Comparison of ENCODE assay signal across 9 cellular contexts in the genomic region with DNA sequence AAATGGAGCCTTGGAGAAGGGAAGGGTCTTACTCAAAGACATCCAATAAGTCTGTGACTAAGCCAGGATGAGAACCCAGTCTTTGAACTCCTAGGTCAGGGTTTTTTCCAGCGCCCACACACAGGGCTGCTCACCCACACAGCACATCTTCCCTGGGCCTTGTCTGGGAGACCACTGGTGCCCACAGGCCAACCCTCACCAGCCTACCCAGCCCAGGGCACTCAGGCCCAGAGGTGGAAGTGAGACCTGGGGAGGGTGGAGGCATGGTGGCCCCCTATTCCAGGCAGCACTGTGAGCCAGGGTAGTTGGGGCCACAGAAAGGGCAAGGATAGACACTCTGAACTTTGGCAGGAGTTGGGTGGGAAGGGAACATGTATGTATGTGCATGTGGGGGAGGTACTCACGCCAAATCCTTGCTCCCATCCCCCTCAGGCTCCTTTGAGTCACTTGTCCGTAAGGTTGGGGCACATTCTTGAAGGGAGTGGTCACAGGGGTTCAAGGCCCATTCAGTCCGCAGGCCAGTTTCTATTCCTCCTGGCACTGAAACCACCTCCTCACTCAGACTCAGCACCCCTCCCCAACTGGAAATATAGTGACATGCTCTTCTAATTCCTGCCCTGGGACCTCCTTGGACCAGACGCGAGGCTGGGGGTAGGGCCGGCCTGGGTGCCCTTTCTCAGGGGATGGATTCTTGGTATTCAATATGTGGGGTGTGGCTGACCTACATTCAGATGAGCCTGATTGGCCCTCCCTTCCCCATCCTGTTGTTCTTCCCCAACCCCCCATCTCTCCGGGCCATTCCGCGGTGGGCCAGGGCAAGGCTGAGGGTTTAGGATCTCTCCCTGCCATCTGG. TPM values are rescaled to one million over a fixed set of nuclear protein-coding genes. Genes with fewer than 3 reads are reported as not detected.
DNase-seq lines count a peak whose midpoint lies in the region; ATAC-seq and TF ChIP-seq lines count a peak whose summit lies in the region.
"Had no signal": no experiment of that assay in that cellular context is flagged by ENCODE, and none has a peak within 500 bp of the region (broad histone marks: within the 10 kb centered on the region; RNA-seq: fewer than 3 reads in every experiment).

No MANE protein-coding gene starts in this region.

- H3K27ac ChIP-seq in ascending aorta = no peak overlapping the region
- H3K27ac ChIP-seq: cardiac muscle cell had no signal

- ATAC-seq in GM18867 (IDR thresholded peaks at IDR 0.05; ENCODE audit: unreplicated experiment) = peak; percentile 15
- peak; percentile 21 for ATAC-seq in HG02759 (IDR thresholded peaks at IDR 0.05; ENCODE audit: unreplicated experiment)
- ATAC-seq in activated CD8-positive, alpha-beta T cell treated with anti-CD3 and anti-CD28 coated beads, Interleukin-2, amount 10 ng/mL, durations not matched to agents 7 days and 5 days = no peak
- peak; percentile 47 to 52 for ATAC-seq in natural killer cell treated with Interleukin-12 subunit alpha and Interleukin-12 subunit beta and Interleukin-15 and Interleukin-18, amount 100 ng/mL, for 72 hours
- ATAC-seq in GM19328 (IDR thresholded peaks at IDR 0.05; ENCODE audit: unreplicated experiment) = no peak

- intact Hi-C loops in ascending aorta (cut with DNase I) = loop anchor here (2.0 to 5.0 kb wide), 2 partner anchors 116 to 180 kb away; partner anchors contain the start of gene CYSTM1

- H3K4me1 Mint-ChIP-seq in activated CD8-positive, alpha-beta T cell treated with anti-CD3 and anti-CD28 coated beads, Interleukin-2, amount 10 ng/mL, durations not matched to agents 7 days and 5 days (ENCODE audit: low read depth) = peaks cover 15% of the 10 kb centered on the region
- H3K4me1 Mint-ChIP-seq in natural killer cell treated with Interleukin-12 subunit alpha and Interleukin-12 subunit beta and Interleukin-15 and Interleukin-18, amount 100 ng/mL, for 72 hours (ENCODE audit: low read depth in 2 of 2) = peaks cover 10% of the 10 kb centered on the region in 2 donors

- no peaks in the 10 kb centered on the region for H3K27me3 ChIP-seq in ascending aorta
- H3K27me3 ChIP-seq: cardiac muscle cell had no signal

- no peaks in the 10 kb centered on the region for H3K36me3 Mint-ChIP-seq in activated CD8-positive, alpha-beta T cell treated with anti-CD3 and anti-CD28 coated beads, Interleukin-2, amount 10 ng/mL, durations not matched to agents 7 days and 5 days (ENCODE audit: low read depth)
- H3K36me3 Mint-ChIP-seq in natural killer cell treated with Interleukin-12 subunit alpha and Interleukin-12 subunit beta and Interleukin-15 and Interleukin-18, amount 100 ng/mL, for 72 hours = no peaks in the 10 kb centered on the region

- peak overlapping the region; percentile 70 for H3K4me3 Mint-ChIP-seq in activated CD8-positive, alpha-beta T cell treated with anti-CD3 and anti-CD28 coated beads, Interleukin-2, amount 10 ng/mL, durations not matched to agents 7 days and 5 days
- H3K4me3 Mint-ChIP-seq in natural killer cell treated with Interleukin-12 subunit alpha and Interleukin-12 subunit beta and Interleukin-15 and Interleukin-18, amount 100 ng/mL, for 72 hours = peak overlapping the region; percentile 63

- peaks cover 0 to 4% of the 10 kb centered on the region in 2 donors for H3K4me1 ChIP-seq in ascending aorta

- CTCF ChIA-PET in activated CD8-positive, alpha-beta T cell treated with anti-CD3 and anti-CD28 coated beads, Interleukin-2, amount 10 ng/mL, durations not matched to agents 7 days and 5 days (lab: Charles Lee) = interaction anchor here (15.4 kb wide), 1 partner anchor 108 kb away, joined by 796 read pairs; no protein-coding TSS in a partner anchor

- H3K9me3 ChIP-seq in ascending aorta = no peaks in the 10 kb centered on the region

- POLR2A ChIA-PET in activated CD8-positive, alpha-beta T cell treated with anti-CD3 and anti-CD28 coated beads, Interleukin-2, amount 10 ng/mL, durations not matched to agents 7 days and 5 days (lab: Charles Lee) = no interaction called here

- peak overlapping the region in 1 of 2 donors; percentile 40 for H3K4me3 ChIP-seq in ascending aorta
- H3K4me3 ChIP-seq: cardiac muscle cell had no signal

- DNase-seq in activated CD8-positive, alpha-beta T cell treated with anti-CD3 and anti-CD28 coated beads, Interleukin-2, amount 10 ng/mL, durations not matched to agents 7 days and 5 days = no peak
- no peak for DNase-seq in natural killer cell treated with Interleukin-12 subunit alpha and Interleukin-12 subunit beta and Interleukin-15 and Interleukin-18, amount 100 ng/mL, for 72 hours (ENCODE audit: low spot score)
- DNase-seq in putamen (ENCODE audit: low spot score) (no peak), ascending aorta (ENCODE audit: low spot score in 2 of 2) (no peak), iPS-NIHi11 (ENCODE audit: low spot score) (no peak)

- no peak for TF ChIP-seq CTCF in ascending aorta (IDR thresholded peaks at IDR 0.05)

- H3K36me3 ChIP-seq in ascending aorta = no peaks in the 10 kb centered on the region
- H3K36me3 ChIP-seq: cardiac muscle cell had no signal

- H3K27ac Mint-ChIP-seq in activated CD8-positive, alpha-beta T cell treated with anti-CD3 and anti-CD28 coated beads, Interleukin-2, amount 10 ng/mL, durations not matched to agents 7 days and 5 days = peak overlapping the region; percentile 69
- H3K27ac Mint-ChIP-seq in natural killer cell treated with Interleukin-12 subunit alpha and Interleukin-12 subunit beta and Interleukin-15 and Interleukin-18, amount 100 ng/mL, for 72 hours = peak overlapping the region; percentile 3 to 59

- peaks cover 9% of the 10 kb centered on the region for H3K27me3 Mint-ChIP-seq in activated CD8-positive, alpha-beta T cell treated with anti-CD3 and anti-CD28 coated beads, Interleukin-2, amount 10 ng/mL, durations not matched to agents 7 days and 5 days (ENCODE audit: low read depth)
- peaks cover 7 to 11% of the 10 kb centered on the region in 2 donors for H3K27me3 Mint-ChIP-seq in natural killer cell treated with Interleukin-12 subunit alpha and Interleukin-12 subunit beta and Interleukin-15 and Interleukin-18, amount 100 ng/mL, for 72 hours

- H3K9me3 Mint-ChIP-seq in activated CD8-positive, alpha-beta T cell treated with anti-CD3 and anti-CD28 coated beads, Interleukin-2, amount 10 ng/mL, durations not matched to agents 7 days and 5 days (ENCODE audit: insufficient read depth) = no peaks in the 10 kb centered on the region
- no peaks in the 10 kb centered on the region for H3K9me3 Mint-ChIP-seq in natural killer cell treated with Interleukin-12 subunit alpha and Interleukin-12 subunit beta and Interleukin-15 and Interleukin-18, amount 100 ng/mL, for 72 hours

RNA-seq across cellular contexts. Expression of gene SLC4A9, which starts 2.9 kb away (rescaled TPM):
- under 1 TPM; 0.13 to 0.16 TPM for total RNA-seq in activated CD8-positive, alpha-beta T cell treated with anti-CD3 and anti-CD28 coated beads, Interleukin-2, amount 10 ng/mL, durations not matched to agents 7 days and 5 days
- not detected for total RNA-seq in natural killer cell treated with Interleukin-12 subunit alpha and Interleukin-12 subunit beta and Interleukin-15 and Interleukin-18, amount 100 ng/mL, for 72 hours
- not detected for total RNA-seq in ascending aorta
- total RNA-seq: cardiac muscle cell had no signal

RNA-seq across cellular contexts. Expression of gene HBEGF, which starts 10.7 kb away (rescaled TPM):
- total RNA-seq in activated CD8-positive, alpha-beta T cell treated with anti-CD3 and anti-CD28 coated beads, Interleukin-2, amount 10 ng/mL, durations not matched to agents 7 days and 5 days = 10 to 100 TPM; 12.6 to 13.5 TPM
- total RNA-seq in natural killer cell treated with Interleukin-12 subunit alpha and Interleukin-12 subunit beta and Interleukin-15 and Interleukin-18, amount 100 ng/mL, for 72 hours = 10 to 100 TPM; 56.0 to 63.0 TPM
- 3.0 TPM for total RNA-seq in ascending aorta

RNA-seq across cellular contexts. Expression of gene ANKHD1, which starts 44.5 kb away (rescaled TPM):
- total RNA-seq in activated CD8-positive, alpha-beta T cell treated with anti-CD3 and anti-CD28 coated beads, Interleukin-2, amount 10 ng/mL, durations not matched to agents 7 days and 5 days = 100 to 1,000 TPM; 108 to 112 TPM
- 100 to 1,000 TPM; 136 to 156 TPM for total RNA-seq in natural killer cell treated with Interleukin-12 subunit alpha and Interleukin-12 subunit beta and Interleukin-15 and Interleukin-18, amount 100 ng/mL, for 72 hours
- total RNA-seq in ascending aorta = 73.4 TPM

RNA-seq across cellular contexts. Expression of gene PFDN1, which starts 54.2 kb away (rescaled TPM):
- 10 to 100 TPM; 62.4 to 64.7 TPM for total RNA-seq in activated CD8-positive, alpha-beta T cell treated with anti-CD3 and anti-CD28 coated beads, Interleukin-2, amount 10 ng/mL, durations not matched to agents 7 days and 5 days
- total RNA-seq in natural killer cell treated with Interleukin-12 subunit alpha and Interleukin-12 subunit beta and Interleukin-15 and Interleukin-18, amount 100 ng/mL, for 72 hours = 10 to 100 TPM; 49.8 to 62.2 TPM
- total RNA-seq in ascending aorta = 135 TPM

Comparison
In these comparisons a context has a peak if more than half of its experiments do, and no peak if none do; other contexts are left out.
1. ATAC-seq: peak in GM18867 (single experiment), HG02759 (single experiment) and natural killer cell treated with Interleukin-12 subunit alpha and Interleukin-12 subunit beta and Interleukin-15 and Interleukin-18, amount 100 ng/mL, for 72 hours (2 of 2); none in activated CD8-positive, alpha-beta T cell treated with anti-CD3 and anti-CD28 coated beads, Interleukin-2, amount 10 ng/mL, durations not matched to agents 7 days and 5 days (single experiment) and GM19328 (single experiment).